23 cellular contexts compared by ENCODE assay signal in genomic region chr1:13674386-13674785, GRCh38. TPM values are rescaled to one million over a fixed set of nuclear protein-coding genes. Genes with fewer than 3 reads are reported as not detected.
DNase-seq lines count a peak whose midpoint lies in the region; ATAC-seq, FAIRE-seq and TF ChIP-seq lines count a peak whose summit lies in the region.
"Had no signal": no experiment of that assay in that cellular context is flagged by ENCODE, and none has a peak within 500 bp of the region (broad histone marks: within the 10 kb centered on the region; RNA-seq: fewer than 3 reads in every experiment).

No MANE protein-coding gene starts in this region.

- no peak overlapping the region for H3K27ac ChIP-seq in GM12878 (ENCODE audit: control insufficient read depth, insufficient read depth)
- H3K27ac ChIP-seq: Peyer's patch had no signal

- H3K79me2 ChIP-seq in GM12878 (ENCODE audit: control insufficient read depth, insufficient read depth, low read length), result no peaks in the 10 kb centered on the region

- POLR2A ChIA-PET in GM12878 (lab: Charles Lee), result interaction anchor here (0.6 to 1.1 kb wide), 3 partner anchors 11 to 1256 kb away, joined by 3 to 6 read pairs (median 3); no protein-coding TSS in a partner anchor

- CTCF ChIA-PET in GM12878 (lab: Yijun Ruan, JAX), result interaction anchor here (1.0 to 4.2 kb wide), 4 partner anchors 10 to 139 kb away, joined by 3 to 21 read pairs (median 4); no protein-coding TSS in a partner anchor

- SMC1A ChIA-PET in GM12878 (lab: Charles Lee; ENCODE audit: uncharacterized antibody, unreplicated experiment), result interaction anchor here (1.1 to 2.1 kb wide), 4 partner anchors 39 to 61 kb away, joined by 3 to 12 read pairs (median 4); no protein-coding TSS in a partner anchor

- TF ChIP-seq EP300 in GM12878 (IDR thresholded peaks at IDR 0.05; ENCODE audit: borderline replicate concordance in 1 of 2, control insufficient read depth in 1 of 2, low read depth in 2 of 2, low read length in 2 of 2), result no peak

- H3K4me3 ChIP-seq in GM12878, result no peak overlapping the region
- H3K4me3 ChIP-seq: GM23338, HAP-1, Peyer's patch had no signal

- DNase-seq in SIG-M5 treated with dmso at 0.1 percent for 504 hours (lab: John Stamatoyannopoulos, UW; ENCODE audit: unreplicated experiment) (peak; percentile 6), SIG-M5 (lab: John Stamatoyannopoulos, UW) (no peak), MV-4-11 (lab: John Stamatoyannopoulos, UW) (peak; percentile 70), GM12878 (ENCODE audit: low read depth, low spot score) (no peak), HK-2 (ENCODE audit: unreplicated experiment) (no peak), NCI-H345 treated with DMSO at 0.1 percent for 48 hours (lab: John Stamatoyannopoulos, UW; ENCODE audit: unreplicated experiment) (no peak)
- DNase-seq in stimulated activated CD8-positive, alpha-beta memory T cell treated with anti-CD3 and anti-CD28 coated beads, Interleukin-4, amount 100 ng/mL, for 48 hours, result no peak
- DNase-seq: 8988T; DMS79; NCI-H1105; NCI-H146; NCI-H2029; NCI-H2227 treated with DMSO at 0.1 percent for 48 hours; NCI-H524; NCI-H774; NK-92 treated with Interleukin-12 subunit alpha and Interleukin-12 subunit beta, amount 100 ng/mL, for 24 hours; Peyer's patch; SW 1271; T-helper 2 cell had no signal

- H4K20me1 ChIP-seq in GM12878 (ENCODE audit: control insufficient read depth, insufficient read depth), result no peaks in the 10 kb centered on the region

- no peaks in the 10 kb centered on the region for H3K27me3 ChIP-seq in GM12878 (replicated peaks in 1 of 2; ENCODE audit: control insufficient read depth in 2 of 2, insufficient read depth in 2 of 2, low read length in 1 of 2)
- H3K27me3 ChIP-seq: Peyer's patch had no signal

- H3K9ac ChIP-seq in GM12878 (ENCODE audit: control insufficient read depth, insufficient read depth, low read length), result no peak overlapping the region

- no TSS peak for BruUV-seq in GM12878 (replicated peaks; lab: Mats Ljungman, UMichigan)

- H3K36me3 ChIP-seq in GM12878 (ENCODE audit: control insufficient read depth in 2 of 2, insufficient read depth in 2 of 2, low read length in 1 of 2), result no peaks in the 10 kb centered on the region
- H3K36me3 ChIP-seq: HAP-1, Peyer's patch had no signal

- no peak for FAIRE-seq in GM12878 (lab: Jason Lieb, UNC)
- FAIRE-seq: GM12892 had no signal

- no peak overlapping the region for H2AFZ ChIP-seq in GM12878 (ENCODE audit: control insufficient read depth, low read depth, low read length)
- H2AFZ ChIP-seq: GM23338 had no signal

- peaks cover 4% of the 10 kb centered on the region for H3K4me1 ChIP-seq in GM12878 (ENCODE audit: control insufficient read depth, insufficient read depth, low read length)
- H3K4me1 ChIP-seq: HAP-1, Peyer's patch had no signal

- ATAC-seq in GM12878, result peak; percentile 27; the same call in 1 of the 3 replicates
- ATAC-seq in GM19023 (IDR thresholded peaks at IDR 0.05; ENCODE audit: unreplicated experiment), result no peak
- ATAC-seq: GM23338 had no signal

- in situ Hi-C loops in GM12878 (cut with MboI), result no loop called here

- no peak for TF ChIP-seq RAD21 in GM12878 (IDR thresholded peaks at IDR 0.05; ENCODE audit: insufficient read depth, low read depth, low read length)

- 23% methylated on average over 5 of the region's 5 CpGs for WGBS in GM12878 (ENCODE audit: insufficient coverage, insufficient replicate concordance, low lambda C conversion rate, missing lambda C conversion rate)

- no peak overlapping the region for H3K4me2 ChIP-seq in GM12878 (ENCODE audit: control insufficient read depth, insufficient read depth)
- H3K4me2 ChIP-seq: GM23338 had no signal

- intact Hi-C loops in GM12878 (cut with micrococcal nuclease; ENCODE audit: unreplicated experiment), result no loop called here

- TF ChIP-seq POLR2A in GM12878 (IDR thresholded peaks at IDR 0.05; ENCODE audit: low read depth, low read length), result no peak

- TF ChIP-seq CTCF in GM12878 (IDR thresholded peaks at IDR 0.05 in 2 of 3, conservative IDR thresholded peaks at IDR 0.05 in 1 of 3; ENCODE audit: control insufficient read depth in 2 of 3, extremely low read depth in 1 of 3, insufficient read depth in 1 of 3, low read depth in 3 of 3, low read length in 3 of 3), result no peak

- peaks cover 4% of the 10 kb centered on the region; the same call in 1 of the 3 replicates for H3K9me3 ChIP-seq in GM12878 (replicated peaks; ENCODE audit: control insufficient read depth, insufficient read depth, low read length)
- H3K9me3 ChIP-seq: HAP-1, Peyer's patch had no signal

- RAD21 ChIA-PET in GM12878 (lab: Charles Lee; ENCODE audit: unreplicated experiment), result no interaction called here

TF ChIP-seq in GM12878, 131 proteins besides CTCF, POLR2A, EP300 and RAD21:
- TF ChIP-seq ZBED1 (IDR thresholded peaks at IDR 0.05; ENCODE audit: borderline replicate concordance) (no peak), ZNF622 (IDR thresholded peaks at IDR 0.05) (no peak), MYC (IDR thresholded peaks at IDR 0.05; ENCODE audit: insufficient read depth, insufficient read length, insufficient replicate concordance, low read length, severe bottlenecking) (no peak), USF2 (IDR thresholded peaks at IDR 0.05; ENCODE audit: borderline replicate concordance, low read depth, low read length) (no peak), MEF2B (IDR thresholded peaks at IDR 0.05; ENCODE audit: partially characterized antibody, poor library complexity, severe bottlenecking) (no peak), ESRRA (IDR thresholded peaks at IDR 0.05; ENCODE audit: low read length) (no peak), HSF1 (IDR thresholded peaks at IDR 0.05; ENCODE audit: low read depth, low read length) (no peak), SPI1 (IDR thresholded peaks at IDR 0.05; ENCODE audit: borderline replicate concordance, insufficient read depth, low read depth, low read length) (peak; percentile 70)
- TF ChIP-seq, protein P1, sequence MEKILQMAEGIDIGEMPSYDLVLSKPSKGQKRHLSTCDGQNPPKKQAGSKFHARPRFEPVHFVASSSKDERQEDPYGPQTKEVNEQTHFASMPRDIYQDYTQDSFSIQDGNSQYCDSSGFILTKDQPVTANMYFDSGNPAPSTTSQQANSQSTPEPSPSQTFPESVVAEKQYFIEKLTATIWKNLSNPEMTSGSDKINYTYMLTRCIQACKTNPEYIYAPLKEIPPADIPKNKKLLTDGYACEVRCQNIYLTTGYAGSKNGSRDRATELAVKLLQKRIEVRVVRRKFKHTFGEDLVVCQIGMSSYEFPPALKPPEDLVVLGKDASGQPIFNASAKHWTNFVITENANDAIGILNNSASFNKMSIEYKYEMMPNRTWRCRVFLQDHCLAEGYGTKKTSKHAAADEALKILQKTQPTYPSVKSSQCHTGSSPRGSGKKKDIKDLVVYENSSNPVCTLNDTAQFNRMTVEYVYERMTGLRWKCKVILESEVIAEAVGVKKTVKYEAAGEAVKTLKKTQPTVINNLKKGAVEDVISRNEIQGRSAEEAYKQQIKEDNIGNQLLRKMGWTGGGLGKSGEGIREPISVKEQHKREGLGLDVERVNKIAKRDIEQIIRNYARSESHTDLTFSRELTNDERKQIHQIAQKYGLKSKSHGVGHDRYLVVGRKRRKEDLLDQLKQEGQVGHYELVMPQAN (conservative IDR thresholded peaks at IDR 0.05), result no peak
TF ChIP-seq in GM12878: peak in this region for 1.

RNA-seq across cellular contexts. Expression of gene PRDM2, which starts 25.6 kb away (rescaled TPM):
- total RNA-seq in GM12878 (2013; cell fraction: nucleolus; rRNA removed), result 168 and 185 TPM in 2 replicates
- total RNA-seq in GM12878 (2014; rRNA removed), result 13.1 and 14.2 TPM in 2 replicates
- 21.7 and 24.3 TPM in 2 replicates for total RNA-seq in GM12878 (2014; rRNA removed; fragmentation: Illumina TruSeq; extraction: Trizol)
- total RNA-seq in GM12878 (2021), result 45.1 and 56.5 TPM in 2 replicates
- polyA plus RNA-seq in GM12878 (2011; ENCODE audit: low read depth), result 22.8 TPM
- polyA plus RNA-seq in GM12878 (2011; rRNA removed), result 26.1 and 26.3 TPM in 2 replicates
- 15.5 and 17.1 TPM in 2 replicates for polyA plus RNA-seq in GM12878 (2011; cell fraction: cytosol; rRNA removed)
- 30.2 and 33.6 TPM in 2 replicates for polyA plus RNA-seq in GM12878 (2011; cell fraction: nucleus; rRNA removed)
- 29.8 and 30.5 TPM in 2 replicates for polyA plus RNA-seq in GM12878 (2012)
- 36.1 and 40.1 TPM in 2 replicates for polyA plus RNA-seq in GM12878 (2014; fragmentation: Illumina TruSeq; extraction: Trizol)
- polyA plus RNA-seq in GM12878 (2014; fragmentation: Nextera tagmentation; extraction: Ambion mirVana), result 1 to 10 TPM; 8.4 to 8.6 TPM
- 25.8 and 30.8 TPM in 2 replicates for polyA plus RNA-seq in GM12878 (2014; rRNA removed)
- polyA plus RNA-seq in GM12878 (2016; fragmentation: Nextera tagmentation; extraction: Ambion mirVana), result 10 to 100 TPM; 19.0 to 25.2 TPM
- polyA minus RNA-seq in GM12878 (2011; rRNA and poly(A)+ RNA removed), result 30.3 and 31.2 TPM in 2 replicates
- polyA minus RNA-seq in GM12878 (2011; cell fraction: cytosol; rRNA and poly(A)+ RNA removed), result 18.5 and 19.5 TPM in 2 replicates
- polyA minus RNA-seq in GM12878 (2011; cell fraction: nucleus; rRNA and poly(A)+ RNA removed), result 22.7 and 56.5 TPM in 2 replicates

Comparison
In these comparisons a context has a peak if more than half of its experiments do, and no peak if none do; other contexts are left out.
1. DNase-seq: peak in SIG-M5 treated with dmso at 0.1 percent for 504 hours (single experiment) and MV-4-11 (single experiment); none in SIG-M5 (single experiment), GM12878 (single experiment), HK-2 (single experiment), NCI-H345 treated with DMSO at 0.1 percent for 48 hours (single experiment) and stimulated activated CD8-positive, alpha-beta memory T cell treated with anti-CD3 and anti-CD28 coated beads, Interleukin-4, amount 100 ng/mL, for 48 hours (single experiment).